Comparison of ENCODE assay signal across 13 cellular contexts in the genomic region with DNA sequence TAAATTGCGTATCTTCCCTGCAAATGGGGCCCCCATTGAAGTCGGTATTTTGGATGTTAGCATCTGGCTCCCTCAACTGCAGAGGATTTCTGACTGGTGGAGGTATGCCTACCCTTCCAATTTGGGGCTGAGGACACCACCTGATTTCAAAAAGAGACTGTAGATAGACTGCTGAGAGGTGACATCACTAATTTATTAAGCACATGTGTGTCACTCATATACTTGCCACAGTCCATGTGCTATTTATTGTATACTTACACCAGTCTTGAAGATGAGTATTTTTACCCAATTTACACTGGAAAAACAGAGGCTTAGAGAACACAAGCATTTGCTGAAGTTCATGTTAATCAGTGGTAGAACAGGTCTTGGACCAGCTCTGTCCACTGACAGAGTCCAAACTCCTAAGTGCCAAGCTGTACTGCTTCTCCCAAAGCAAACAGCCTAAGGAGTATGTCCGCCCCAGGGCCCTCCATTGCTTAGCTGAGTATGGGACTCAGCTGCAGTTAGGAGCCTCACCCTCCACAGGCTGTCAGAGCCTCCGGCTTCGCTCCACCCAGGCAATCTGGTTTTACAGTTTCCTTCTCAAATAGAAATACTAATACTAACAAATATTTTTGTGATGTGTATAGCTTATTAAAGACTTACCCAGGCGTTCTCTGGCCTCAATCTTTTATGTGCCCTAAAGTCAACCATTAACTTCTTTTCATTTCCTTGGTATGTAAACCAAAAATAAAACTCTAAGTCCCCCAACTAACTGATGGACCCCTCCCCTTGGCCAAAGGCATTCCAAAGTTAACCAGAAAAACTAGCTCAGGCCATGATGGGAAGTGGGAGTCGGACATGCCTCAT. TPM values are rescaled to one million over a fixed set of nuclear protein-coding genes. Genes with fewer than 3 reads are reported as not detected.
DNase-seq lines count a peak whose midpoint lies in the region; ATAC-seq and TF ChIP-seq lines count a peak whose summit lies in the region.
"Had no signal": no experiment of that assay in that cellular context is flagged by ENCODE, and none has a peak within 500 bp of the region (broad histone marks: within the 10 kb centered on the region; RNA-seq: fewer than 3 reads in every experiment).

No MANE protein-coding gene starts in this region.

- intact Hi-C loops in activated CD4-positive, alpha-beta T cell treated with anti-CD3 and anti-CD28 coated beads, Interleukin-2, amount 10 ng/mL, durations not matched to agents 24 days and 14 days (cut with micrococcal nuclease), result no loop called here

- WGBS in hepatocyte (ENCODE audit: low lambda C conversion rate, missing lambda C conversion rate), result 47% methylated on average over 7 of the region's 7 CpGs

- peak; percentile 84 for DNase-seq in Caki2 (ENCODE audit: low read depth)
- peak; percentile 72 for DNase-seq in hepatocyte (ENCODE audit: low spot score)
- peak; percentile 91 for DNase-seq in renal cortical epithelial cell (ENCODE audit: low read depth)
- DNase-seq in activated CD4-positive, alpha-beta T cell treated with anti-CD3 and anti-CD28 coated beads, Interleukin-2, amount 10 ng/mL, durations not matched to agents 24 days and 14 days, result no peak
- no peak for DNase-seq in NCI-H82 treated with DMSO at 0.1 percent for 48 hours (lab: John Stamatoyannopoulos, UW; ENCODE audit: unreplicated experiment)
- DNase-seq in natural killer cell treated with Interleukin-12 subunit alpha and Interleukin-12 subunit beta and Interleukin-15 and Interleukin-18, amount 100 ng/mL, for 72 hours (ENCODE audit: low spot score), result no peak
- DNase-seq: activated naive CD4-positive, alpha-beta T cell treated with anti-CD3 and anti-CD28 coated beads, Interleukin-2, amount 10 ng/mL, durations not matched to agents 7 days and 5 days; central memory CD4-positive, alpha-beta T cell; NCI-H748 treated with DMSO at 0.1 percent for 48 hours had no signal

- no peaks in the 10 kb centered on the region for H3K36me3 ChIP-seq in hepatocyte (replicated peaks; ENCODE audit: insufficient read depth, low read depth)

- no peak for ATAC-seq in HG03196 (IDR thresholded peaks at IDR 0.05; ENCODE audit: unreplicated experiment)
- no peak for ATAC-seq in natural killer cell treated with Interleukin-12 subunit alpha and Interleukin-12 subunit beta and Interleukin-15 and Interleukin-18, amount 100 ng/mL, for 72 hours

- peak overlapping the region; percentile 58 for H3K4me2 ChIP-seq in hepatocyte
- H3K4me2 ChIP-seq: BLaER1 treated with 17β-estradiol and CSF1 and Interleukin-3, amounts not matched to agents 10 nM and 100 nM; KMS-11 had no signal

- no peak overlapping the region for H3K27ac Mint-ChIP-seq in activated CD4-positive, alpha-beta T cell treated with anti-CD3 and anti-CD28 coated beads, Interleukin-2, amount 10 ng/mL, durations not matched to agents 24 days and 14 days
- no peak overlapping the region for H3K27ac Mint-ChIP-seq in natural killer cell treated with Interleukin-12 subunit alpha and Interleukin-12 subunit beta and Interleukin-15 and Interleukin-18, amount 100 ng/mL, for 72 hours
- H3K27ac Mint-ChIP-seq: activated naive CD4-positive, alpha-beta T cell treated with anti-CD3 and anti-CD28 coated beads, Interleukin-2, amount 10 ng/mL, durations not matched to agents 7 days and 5 days had no signal

- H3K4me3 Mint-ChIP-seq in activated CD4-positive, alpha-beta T cell treated with anti-CD3 and anti-CD28 coated beads, Interleukin-2, amount 10 ng/mL, durations not matched to agents 24 days and 14 days, result no peak overlapping the region
- H3K4me3 Mint-ChIP-seq in natural killer cell treated with Interleukin-12 subunit alpha and Interleukin-12 subunit beta and Interleukin-15 and Interleukin-18, amount 100 ng/mL, for 72 hours, result no peak overlapping the region
- H3K4me3 Mint-ChIP-seq: activated naive CD4-positive, alpha-beta T cell treated with anti-CD3 and anti-CD28 coated beads, Interleukin-2, amount 10 ng/mL, durations not matched to agents 7 days and 5 days had no signal

- H3K4me1 Mint-ChIP-seq in activated CD4-positive, alpha-beta T cell treated with anti-CD3 and anti-CD28 coated beads, Interleukin-2, amount 10 ng/mL, durations not matched to agents 24 days and 14 days, result no peaks in the 10 kb centered on the region
- H3K4me1 Mint-ChIP-seq in natural killer cell treated with Interleukin-12 subunit alpha and Interleukin-12 subunit beta and Interleukin-15 and Interleukin-18, amount 100 ng/mL, for 72 hours (ENCODE audit: low read depth in 2 of 2), result no peaks in the 10 kb centered on the region
- H3K4me1 Mint-ChIP-seq: activated naive CD4-positive, alpha-beta T cell treated with anti-CD3 and anti-CD28 coated beads, Interleukin-2, amount 10 ng/mL, durations not matched to agents 7 days and 5 days had no signal

- H2AFZ ChIP-seq in hepatocyte, result no peak overlapping the region

- in situ Hi-C loops in Caki2 (cut with HindIII; ENCODE audit: low pct_unique_long_range_greater_than_20kb, low sequenced_read_pairs), result loop anchor here (25.0 kb wide), 2 partner anchors 112 to 212 kb away; no protein-coding TSS in a partner anchor

- H3K27ac ChIP-seq in VCaP (peak overlapping the region; percentile 96), hepatocyte (peak overlapping the region; percentile 80)
- H3K27ac ChIP-seq: BLaER1 treated with 17β-estradiol and CSF1 and Interleukin-3, amounts not matched to agents 10 nM and 100 nM; KMS-11 had no signal

- H3K4me1 ChIP-seq in hepatocyte (ENCODE audit: insufficient read depth), result peaks cover 39% of the 10 kb centered on the region

- peaks cover 29% of the 10 kb centered on the region for H3K79me2 ChIP-seq in hepatocyte

- no peak overlapping the region for H3K4me3 ChIP-seq in hepatocyte
- H3K4me3 ChIP-seq: BLaER1 treated with 17β-estradiol and CSF1 and Interleukin-3, amounts not matched to agents 10 nM and 100 nM had no signal

- no peaks in the 10 kb centered on the region for H4K20me1 ChIP-seq in hepatocyte (ENCODE audit: insufficient read depth, poor library complexity, severe bottlenecking)

- H3K9me3 Mint-ChIP-seq in activated CD4-positive, alpha-beta T cell treated with anti-CD3 and anti-CD28 coated beads, Interleukin-2, amount 10 ng/mL, durations not matched to agents 24 days and 14 days, result no peaks in the 10 kb centered on the region
- no peaks in the 10 kb centered on the region for H3K9me3 Mint-ChIP-seq in natural killer cell treated with Interleukin-12 subunit alpha and Interleukin-12 subunit beta and Interleukin-15 and Interleukin-18, amount 100 ng/mL, for 72 hours
- H3K9me3 Mint-ChIP-seq: activated naive CD4-positive, alpha-beta T cell treated with anti-CD3 and anti-CD28 coated beads, Interleukin-2, amount 10 ng/mL, durations not matched to agents 7 days and 5 days had no signal

- H3K36me3 Mint-ChIP-seq in activated CD4-positive, alpha-beta T cell treated with anti-CD3 and anti-CD28 coated beads, Interleukin-2, amount 10 ng/mL, durations not matched to agents 24 days and 14 days (ENCODE audit: low read depth), result no peaks in the 10 kb centered on the region
- H3K36me3 Mint-ChIP-seq in natural killer cell treated with Interleukin-12 subunit alpha and Interleukin-12 subunit beta and Interleukin-15 and Interleukin-18, amount 100 ng/mL, for 72 hours, result no peaks in the 10 kb centered on the region
- H3K36me3 Mint-ChIP-seq: activated naive CD4-positive, alpha-beta T cell treated with anti-CD3 and anti-CD28 coated beads, Interleukin-2, amount 10 ng/mL, durations not matched to agents 7 days and 5 days had no signal

- H3K27me3 Mint-ChIP-seq in activated CD4-positive, alpha-beta T cell treated with anti-CD3 and anti-CD28 coated beads, Interleukin-2, amount 10 ng/mL, durations not matched to agents 24 days and 14 days, result no peaks in the 10 kb centered on the region
- peaks cover 18 to 20% of the 10 kb centered on the region in 2 donors for H3K27me3 Mint-ChIP-seq in natural killer cell treated with Interleukin-12 subunit alpha and Interleukin-12 subunit beta and Interleukin-15 and Interleukin-18, amount 100 ng/mL, for 72 hours
- H3K27me3 Mint-ChIP-seq: activated naive CD4-positive, alpha-beta T cell treated with anti-CD3 and anti-CD28 coated beads, Interleukin-2, amount 10 ng/mL, durations not matched to agents 7 days and 5 days had no signal

- no peaks in the 10 kb centered on the region for H3K9me2 ChIP-seq in hepatocyte (replicated peaks; ENCODE audit: insufficient read depth)

- no peak for TF ChIP-seq CTCF in VCaP (conservative IDR thresholded peaks at IDR 0.05)
- no peak for TF ChIP-seq CTCF in hepatocyte (IDR thresholded peaks at IDR 0.05; ENCODE audit: poor library complexity)

- H3K9me3 ChIP-seq in hepatocyte (ENCODE audit: low read depth), result no peaks in the 10 kb centered on the region
- H3K9me3 ChIP-seq: BLaER1 treated with 17β-estradiol and CSF1 and Interleukin-3, amounts not matched to agents 10 nM and 100 nM had no signal

- no peaks in the 10 kb centered on the region for H3K27me3 ChIP-seq in hepatocyte
- H3K27me3 ChIP-seq: BLaER1 treated with 17β-estradiol and CSF1 and Interleukin-3, amounts not matched to agents 10 nM and 100 nM had no signal

RNA-seq across cellular contexts. Expression of a gene that starts 17.5 kb away (rescaled TPM):
- 43.0 and 59.0 TPM in 2 replicates for total RNA-seq in Caki2 (2014; rRNA removed; shearing (Covaris generic); ENCODE audit: low replicate concordance)
- 33.4 and 39.0 TPM in 2 replicates for total RNA-seq in hepatocyte
- 22.3 and 24.5 TPM in 2 replicates for polyA plus RNA-seq in hepatocyte
- total RNA-seq in renal cortical epithelial cell, result 56.1 and 80.6 TPM in 2 replicates
- total RNA-seq in activated CD4-positive, alpha-beta T cell treated with anti-CD3 and anti-CD28 coated beads, Interleukin-2, amount 10 ng/mL, durations not matched to agents 24 days and 14 days, result not detected in 2 replicates
- total RNA-seq in natural killer cell treated with Interleukin-12 subunit alpha and Interleukin-12 subunit beta and Interleukin-15 and Interleukin-18, amount 100 ng/mL, for 72 hours, result not detected

Comparison
In these comparisons a context has a peak if more than half of its experiments do, and no peak if none do; other contexts are left out.
1. DNase-seq: peak in Caki2 (single experiment), hepatocyte (single experiment) and renal cortical epithelial cell (single experiment); none in activated CD4-positive, alpha-beta T cell treated with anti-CD3 and anti-CD28 coated beads, Interleukin-2, amount 10 ng/mL, durations not matched to agents 24 days and 14 days (single experiment), NCI-H82 treated with DMSO at 0.1 percent for 48 hours (single experiment) and natural killer cell treated with Interleukin-12 subunit alpha and Interleukin-12 subunit beta and Interleukin-15 and Interleukin-18, amount 100 ng/mL, for 72 hours (single experiment).
2. RNA of a gene that starts 17.5 kb away (total RNA-seq): 56.1 to 80.6 TPM in renal cortical epithelial cell, 43.0 to 59.0 TPM in Caki2 and 33.4 to 39.0 TPM in hepatocyte; not detected in natural killer cell treated with Interleukin-12 subunit alpha and Interleukin-12 subunit beta and Interleukin-15 and Interleukin-18, amount 100 ng/mL, for 72 hours and not detected in activated CD4-positive, alpha-beta T cell treated with anti-CD3 and anti-CD28 coated beads, Interleukin-2, amount 10 ng/mL, durations not matched to agents 24 days and 14 days; every median in the first group is over 10 times any median in the second.